19 cellular contexts compared by ENCODE assay signal in the genomic region with DNA sequence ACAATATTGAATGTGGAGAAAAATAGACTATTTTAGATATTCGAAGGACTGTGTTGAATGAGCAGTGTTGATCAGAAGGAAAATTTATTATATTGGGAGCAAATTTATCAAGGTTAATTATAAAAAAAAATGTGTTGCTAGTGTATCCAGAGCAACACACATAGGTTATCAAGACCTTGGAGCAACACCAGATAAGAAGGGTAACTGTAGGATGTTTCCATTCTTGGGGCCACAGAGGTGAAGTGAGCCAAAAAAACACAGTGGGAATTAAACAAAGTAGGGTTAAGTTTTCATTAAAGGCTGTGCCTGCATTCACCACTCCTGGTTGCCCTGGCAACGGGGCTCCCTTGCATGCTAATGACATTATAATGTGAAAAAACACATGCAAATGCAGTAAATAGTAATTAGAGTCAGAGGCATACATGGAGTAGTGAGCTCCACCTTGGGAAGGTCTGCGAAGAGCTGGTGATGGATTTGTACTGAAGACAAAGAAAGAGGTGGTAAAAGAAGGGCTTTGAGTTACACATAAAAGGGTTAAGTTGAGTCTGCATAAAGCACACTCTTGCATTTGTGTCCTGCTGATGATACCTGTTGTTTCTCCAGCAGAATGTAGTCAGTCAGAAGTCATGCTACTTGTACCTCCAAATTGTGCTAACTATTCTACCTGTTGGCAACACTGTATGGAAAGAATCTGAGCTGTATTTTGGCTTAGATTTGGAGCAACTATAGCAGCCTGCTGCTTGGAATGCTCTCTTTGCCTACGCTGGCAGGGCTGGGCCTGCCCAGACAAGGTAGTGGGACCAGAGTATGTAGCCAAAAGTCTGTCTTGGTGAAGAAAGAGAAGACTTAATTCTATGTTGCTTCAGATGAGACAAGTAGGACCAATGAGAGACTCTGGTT. TPM values are rescaled to one million over a fixed set of nuclear protein-coding genes. Genes with fewer than 3 reads are reported as not detected.
DNase-seq lines count a peak whose midpoint lies in the region; ATAC-seq, FAIRE-seq and TF ChIP-seq lines count a peak whose summit lies in the region.
"Had no signal": no experiment of that assay in that cellular context is flagged by ENCODE, and none has a peak within 500 bp of the region (broad histone marks: within the 10 kb centered on the region; RNA-seq: fewer than 3 reads in every experiment).

No MANE protein-coding gene starts in this region.

- no peak overlapping the region for H3K27ac ChIP-seq in heart left ventricle
- no peak overlapping the region for H3K27ac ChIP-seq in left ventricle myocardium inferior (replicated peaks)
- no peak overlapping the region for H3K27ac ChIP-seq in iPS DF 6.9 (ENCODE audit: low read length)

- H3K36me3 ChIP-seq in heart left ventricle: no peaks in the 10 kb centered on the region
- H3K36me3 ChIP-seq in left ventricle myocardium inferior: no peaks in the 10 kb centered on the region
- H3K36me3 ChIP-seq in iPS DF 6.9 (ENCODE audit: control insufficient read depth, insufficient read depth, low read length): no peaks in the 10 kb centered on the region

- DNase-seq in heart left ventricle (peak in 1 of 5 donors; percentile 25), left ventricle myocardium inferior (no peak), WTC11 (ENCODE audit: low spot score) (peak; percentile 48), iPS DF 6.9 (ENCODE audit: low read depth, low spot score) (peak; percentile 20), HTR-8/SVneo (ENCODE audit: insufficient read length, low spot score) (no peak), DMS53 treated with DMSO at 0.1 percent for 48 hours (lab: John Stamatoyannopoulos, UW; ENCODE audit: unreplicated experiment) (no peak)
- DNase-seq in stimulated activated effector memory CD8-positive, alpha-beta T cell treated with anti-CD3 and anti-CD28 coated beads, Interleukin-12 subunit alpha, Interleukin-12 subunit beta, amount 100 ng/mL, for 72 hours (ENCODE audit: low spot score in 2 of 2): no peak
- DNase-seq: activated B cell treated with CpG ODN at 0.5 μM for 24 hours; activated CD8-positive, alpha-beta memory T cell treated with anti-CD3 and anti-CD28 coated beads for 24 hours; CD8-positive, alpha-beta memory T cell; central memory CD4-positive, alpha-beta T cell; effector CD8-positive, alpha-beta T cell; IMR-90; NK-92 treated with Interleukin-12 subunit alpha and Interleukin-12 subunit beta, amount 100 ng/mL, for 24 hours; stimulated activated CD4-positive, alpha-beta T cell treated with anti-CD3 and anti-CD28 coated beads, Interleukin-2, amount 100 ng/mL, for 48 hours had no signal

- no peak for TF ChIP-seq POLR2A in heart left ventricle (IDR thresholded peaks at IDR 0.05)

- TF ChIP-seq CTCF in heart left ventricle (IDR thresholded peaks at IDR 0.05): no peak
- TF ChIP-seq CTCF in left ventricle myocardium inferior (IDR thresholded peaks at IDR 0.05; ENCODE audit: borderline replicate concordance): no peak
- no peak for TF ChIP-seq CTCF in WTC11 (IDR thresholded peaks at IDR 0.05)

- H3K27ac Mint-ChIP-seq in WTC11: peak overlapping the region; percentile 82
- H3K27ac Mint-ChIP-seq in stimulated activated effector memory CD8-positive, alpha-beta T cell treated with anti-CD3 and anti-CD28 coated beads, Interleukin-12 subunit alpha, Interleukin-12 subunit beta, amount 100 ng/mL, for 72 hours: no peak overlapping the region
- H3K27ac Mint-ChIP-seq: activated B cell treated with CpG ODN at 0.5 μM for 24 hours; activated T-helper 2 cell treated with anti-CD3 and anti-CD28 coated beads, Interferon-gamma antibody, Interleukin-2, Interleukin-4, amounts not matched to agents 10 μg/mL and 5 μg/mL and 100 μg/mL, durations not matched to agents 14 hours and 24 hours and 36 hours; T-helper 1 cell treated with Interleukin-12 subunit alpha and Interleukin-12 subunit beta and Interleukin-4 antibody, amounts not matched to agents 30 μg/mL and 1 μg/mL, for 36 hours had no signal

- H3K4me3 ChIP-seq in heart left ventricle (no peak overlapping the region), left ventricle myocardium inferior (no peak overlapping the region), iPS DF 6.9 (ENCODE audit: low read length) (no peak overlapping the region)

- ATAC-seq in heart left ventricle (peak in 3 of 4 donors; percentile 18 to 54 (median 47)), WTC11 (peak; percentile 89), HG02970 (IDR thresholded peaks at IDR 0.05; ENCODE audit: low FRiP score, unreplicated experiment) (no peak)
- no peak for ATAC-seq in stimulated activated effector memory CD8-positive, alpha-beta T cell treated with anti-CD3 and anti-CD28 coated beads, Interleukin-12 subunit alpha, Interleukin-12 subunit beta, amount 100 ng/mL, for 72 hours
- ATAC-seq: left lobe of liver had no signal

- H3K4me1 Mint-ChIP-seq in WTC11: peaks cover 14% of the 10 kb centered on the region
- H3K4me1 Mint-ChIP-seq in stimulated activated effector memory CD8-positive, alpha-beta T cell treated with anti-CD3 and anti-CD28 coated beads, Interleukin-12 subunit alpha, Interleukin-12 subunit beta, amount 100 ng/mL, for 72 hours: no peaks in the 10 kb centered on the region
- H3K4me1 Mint-ChIP-seq: activated B cell treated with CpG ODN at 0.5 μM for 24 hours had no signal

- WGBS in heart left ventricle, 4 donors: 65 to 71% (median 67%) methylated on average over 4 of the region's 4 CpGs
- no CpG with 5 or more reads among the region's 4 CpGs for WGBS in iPS DF 6.9 (ENCODE audit: insufficient coverage, insufficient read length)

- intact Hi-C loops in heart left ventricle (cut with DNase I) (loop anchor here in 1 of 10 donors (10.0 kb wide), 1 partner anchor 137 kb away; no protein-coding TSS in a partner anchor), left ventricle myocardium inferior (cut with micrococcal nuclease) (no loop called here)

- FAIRE-seq in HTR-8/SVneo (lab: Jason Lieb, UNC): no peak

- H3K27me3 ChIP-seq in heart left ventricle (no peaks in the 10 kb centered on the region), left ventricle myocardium inferior (ENCODE audit: low read depth) (no peaks in the 10 kb centered on the region), iPS DF 6.9 (ENCODE audit: control insufficient read depth, insufficient read depth, low read length) (no peaks in the 10 kb centered on the region)

- H3K9me3 Mint-ChIP-seq in WTC11: peaks cover 3% of the 10 kb centered on the region
- no peaks in the 10 kb centered on the region for H3K9me3 Mint-ChIP-seq in stimulated activated effector memory CD8-positive, alpha-beta T cell treated with anti-CD3 and anti-CD28 coated beads, Interleukin-12 subunit alpha, Interleukin-12 subunit beta, amount 100 ng/mL, for 72 hours
- H3K9me3 Mint-ChIP-seq: activated T-helper 2 cell treated with anti-CD3 and anti-CD28 coated beads, Interferon-gamma antibody, Interleukin-2, Interleukin-4, amounts not matched to agents 10 μg/mL and 5 μg/mL and 100 μg/mL, durations not matched to agents 14 hours and 24 hours and 36 hours had no signal

- peaks cover 4% of the 10 kb centered on the region; the same call in 1 of the 2 replicates for H3K36me3 Mint-ChIP-seq in WTC11
- no peaks in the 10 kb centered on the region for H3K36me3 Mint-ChIP-seq in stimulated activated effector memory CD8-positive, alpha-beta T cell treated with anti-CD3 and anti-CD28 coated beads, Interleukin-12 subunit alpha, Interleukin-12 subunit beta, amount 100 ng/mL, for 72 hours

- H3K4me3 Mint-ChIP-seq in WTC11: no peak overlapping the region
- H3K4me3 Mint-ChIP-seq in stimulated activated effector memory CD8-positive, alpha-beta T cell treated with anti-CD3 and anti-CD28 coated beads, Interleukin-12 subunit alpha, Interleukin-12 subunit beta, amount 100 ng/mL, for 72 hours: no peak overlapping the region
- H3K4me3 Mint-ChIP-seq: activated B cell treated with CpG ODN at 0.5 μM for 24 hours; CD8-positive, alpha-beta memory T cell; T-helper 1 cell treated with Interleukin-12 subunit alpha and Interleukin-12 subunit beta and Interleukin-4 antibody, amounts not matched to agents 30 μg/mL and 1 μg/mL, for 36 hours had no signal

- H3K9me3 ChIP-seq in heart left ventricle (no peaks in the 10 kb centered on the region), left ventricle myocardium inferior (replicated peaks) (no peaks in the 10 kb centered on the region), iPS DF 6.9 (ENCODE audit: control insufficient read depth, insufficient read depth, low read length) (no peaks in the 10 kb centered on the region)

- H3K4me1 ChIP-seq in heart left ventricle: peaks cover 0 to 10% (median 4%) of the 10 kb centered on the region in 12 donors
- H3K4me1 ChIP-seq in left ventricle myocardium inferior: peaks cover 11% of the 10 kb centered on the region
- peaks cover 7% of the 10 kb centered on the region for H3K4me1 ChIP-seq in iPS DF 6.9 (ENCODE audit: control insufficient read depth, insufficient read depth, low read length)

- CTCF ChIA-PET in WTC11 (lab: Charles Lee): interaction anchor here (0.8 kb wide), 1 partner anchor 133 kb away, joined by 3 read pairs; no protein-coding TSS in a partner anchor

- POLR2A ChIA-PET in WTC11 (lab: Charles Lee): no interaction called here

- H3K27me3 Mint-ChIP-seq in WTC11 (ENCODE audit: low read depth): no peaks in the 10 kb centered on the region
- H3K27me3 Mint-ChIP-seq: activated B cell treated with CpG ODN at 0.5 μM for 24 hours; CD8-positive, alpha-beta memory T cell had no signal

TF ChIP-seq in WTC11, 78 proteins besides CTCF, POLR2A, EP300 and RAD21:
- no peak for TF ChIP-seq FOXJ3 (CRISPR knock-in tag; IDR thresholded peaks at IDR 0.05; ENCODE audit: borderline replicate concordance)
- TF ChIP-seq, protein P1, sequence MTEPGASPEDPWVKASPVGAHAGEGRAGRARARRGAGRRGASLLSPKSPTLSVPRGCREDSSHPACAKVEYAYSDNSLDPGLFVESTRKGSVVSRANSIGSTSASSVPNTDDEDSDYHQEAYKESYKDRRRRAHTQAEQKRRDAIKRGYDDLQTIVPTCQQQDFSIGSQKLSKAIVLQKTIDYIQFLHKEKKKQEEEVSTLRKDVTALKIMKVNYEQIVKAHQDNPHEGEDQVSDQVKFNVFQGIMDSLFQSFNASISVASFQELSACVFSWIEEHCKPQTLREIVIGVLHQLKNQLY (CRISPR knock-in tag; IDR thresholded peaks at IDR 0.05): no peak
- TF ChIP-seq KAT7 (CRISPR knock-in tag; IDR thresholded peaks at IDR 0.05; ENCODE audit: borderline replicate concordance): no peak

RNA-seq across cellular contexts. Expression of a gene that starts 59.6 kb away (rescaled TPM):
- 10 to 100 TPM in 1 of 9 donors, 1 to 10 TPM in 8; 2.7 to 10.7 (median 6.3) TPM for total RNA-seq in heart left ventricle
- polyA plus RNA-seq in heart left ventricle: 1 to 10 TPM; 4.8 to 5.7 TPM
- 6.0 TPM for total RNA-seq in left ventricle myocardium inferior
- 10.4 to 12.2 TPM (median 11.1 TPM) in 3 replicates for total RNA-seq in WTC11 (2021)

Comparison
In these comparisons a context has a peak if more than half of its experiments do, and no peak if none do; other contexts are left out.
1. ATAC-seq: peak in heart left ventricle (3 of 4) and WTC11 (single experiment); none in HG02970 (single experiment) and stimulated activated effector memory CD8-positive, alpha-beta T cell treated with anti-CD3 and anti-CD28 coated beads, Interleukin-12 subunit alpha, Interleukin-12 subunit beta, amount 100 ng/mL, for 72 hours (single experiment).
2. DNase-seq: peak in WTC11 (single experiment) and iPS DF 6.9 (single experiment); none in left ventricle myocardium inferior (single experiment), stimulated activated effector memory CD8-positive, alpha-beta T cell treated with anti-CD3 and anti-CD28 coated beads, Interleukin-12 subunit alpha, Interleukin-12 subunit beta, amount 100 ng/mL, for 72 hours (0 of 2), HTR-8/SVneo (single experiment) and DMS53 treated with DMSO at 0.1 percent for 48 hours (single experiment).